1 cellular context compared by ENCODE assay signal in genomic region chr11:71545405-71545966, GRCh38.
TF ChIP-seq lines count a peak whose summit lies in the region.

No MANE protein-coding gene starts in this region.

TF ChIP-seq in HepG2, 621 proteins besides CTCF, POLR2A, EP300 and RAD21 (continues in another document):
- TF ChIP-seq HNF4A (CRISPR knock-in tag; IDR thresholded peaks at IDR 0.05) (peak; percentile 29; the same call in 1 of the 2 replicates), ZNF281 (CRISPR knock-in tag; IDR thresholded peaks at IDR 0.05; ENCODE audit: borderline replicate concordance) (0 out of 2 replicates have a peak, but pooled peaks have one; percentile 20), MTA1 (CRISPR knock-in tag; IDR thresholded peaks at IDR 0.05; ENCODE audit: borderline replicate concordance) (0 out of 2 replicates have a peak, but pooled peaks have one; percentile 45), TBX2 (CRISPR knock-in tag; IDR thresholded peaks at IDR 0.05; ENCODE audit: borderline replicate concordance) (peak; percentile 20; the same call in 1 of the 2 replicates), NRL (CRISPR knock-in tag; IDR thresholded peaks at IDR 0.05; ENCODE audit: borderline replicate concordance) (peak; percentile 62), CEBPB (IDR thresholded peaks at IDR 0.05; ENCODE audit: borderline replicate concordance, low read depth, low read length) (no peak), ZNF569 (CRISPR knock-in tag; IDR thresholded peaks at IDR 0.05; ENCODE audit: borderline replicate concordance) (no peak), ZMYM4 (CRISPR knock-in tag; IDR thresholded peaks at IDR 0.05) (peak; percentile 50; the same call in 1 of the 2 replicates), MEF2D (CRISPR knock-in tag; IDR thresholded peaks at IDR 0.05) (no peak), TFDP2 (CRISPR knock-in tag; IDR thresholded peaks at IDR 0.05) (peak; percentile 17; the same call in 1 of the 2 replicates), RARA (CRISPR knock-in tag; IDR thresholded peaks at IDR 0.05) (peak; percentile 41), THAP8 (CRISPR knock-in tag; IDR thresholded peaks at IDR 0.05; ENCODE audit: borderline replicate concordance) (no peak), ZNF687 (CRISPR knock-in tag; IDR thresholded peaks at IDR 0.05) (peak; percentile 58), ZNF280B (CRISPR knock-in tag; IDR thresholded peaks at IDR 0.05; ENCODE audit: borderline replicate concordance) (0 out of 2 replicates have a peak, but pooled peaks have one; percentile 31), POGZ (CRISPR knock-in tag; IDR thresholded peaks at IDR 0.05) (0 out of 2 replicates have a peak, but pooled peaks have one; percentile 18), SALL1 (CRISPR knock-in tag; IDR thresholded peaks at IDR 0.05) (peak; percentile 24; the same call in 1 of the 2 replicates), HDAC2 (CRISPR knock-in tag; IDR thresholded peaks at IDR 0.05) (0 out of 2 replicates have a peak, but pooled peaks have one; percentile 45), CREM (IDR thresholded peaks at IDR 0.05) (no peak), CREM (CRISPR knock-in tag; IDR thresholded peaks at IDR 0.05) (no peak), FOXA3 (CRISPR knock-in tag; IDR thresholded peaks at IDR 0.05) (peak; percentile 9; the same call in 1 of the 2 replicates), ZFP36L1 (CRISPR knock-in tag; IDR thresholded peaks at IDR 0.05) (no peak), ELF3 (CRISPR knock-in tag; IDR thresholded peaks at IDR 0.05) (0 out of 2 replicates have a peak, but pooled peaks have one; percentile 31), ETV6 (CRISPR knock-in tag; conservative IDR thresholded peaks at IDR 0.05) (no peak), ZNF276 (CRISPR knock-in tag; IDR thresholded peaks at IDR 0.05; ENCODE audit: low read depth) (no peak)
- TF ChIP-seq, protein P1, sequence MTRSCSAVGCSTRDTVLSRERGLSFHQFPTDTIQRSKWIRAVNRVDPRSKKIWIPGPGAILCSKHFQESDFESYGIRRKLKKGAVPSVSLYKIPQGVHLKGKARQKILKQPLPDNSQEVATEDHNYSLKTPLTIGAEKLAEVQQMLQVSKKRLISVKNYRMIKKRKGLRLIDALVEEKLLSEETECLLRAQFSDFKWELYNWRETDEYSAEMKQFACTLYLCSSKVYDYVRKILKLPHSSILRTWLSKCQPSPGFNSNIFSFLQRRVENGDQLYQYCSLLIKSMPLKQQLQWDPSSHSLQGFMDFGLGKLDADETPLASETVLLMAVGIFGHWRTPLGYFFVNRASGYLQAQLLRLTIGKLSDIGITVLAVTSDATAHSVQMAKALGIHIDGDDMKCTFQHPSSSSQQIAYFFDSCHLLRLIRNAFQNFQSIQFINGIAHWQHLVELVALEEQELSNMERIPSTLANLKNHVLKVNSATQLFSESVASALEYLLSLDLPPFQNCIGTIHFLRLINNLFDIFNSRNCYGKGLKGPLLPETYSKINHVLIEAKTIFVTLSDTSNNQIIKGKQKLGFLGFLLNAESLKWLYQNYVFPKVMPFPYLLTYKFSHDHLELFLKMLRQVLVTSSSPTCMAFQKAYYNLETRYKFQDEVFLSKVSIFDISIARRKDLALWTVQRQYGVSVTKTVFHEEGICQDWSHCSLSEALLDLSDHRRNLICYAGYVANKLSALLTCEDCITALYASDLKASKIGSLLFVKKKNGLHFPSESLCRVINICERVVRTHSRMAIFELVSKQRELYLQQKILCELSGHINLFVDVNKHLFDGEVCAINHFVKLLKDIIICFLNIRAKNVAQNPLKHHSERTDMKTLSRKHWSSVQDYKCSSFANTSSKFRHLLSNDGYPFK (CRISPR knock-in tag; IDR thresholded peaks at IDR 0.05; ENCODE audit: borderline replicate concordance), result no peak
- TF ChIP-seq, protein P2, sequence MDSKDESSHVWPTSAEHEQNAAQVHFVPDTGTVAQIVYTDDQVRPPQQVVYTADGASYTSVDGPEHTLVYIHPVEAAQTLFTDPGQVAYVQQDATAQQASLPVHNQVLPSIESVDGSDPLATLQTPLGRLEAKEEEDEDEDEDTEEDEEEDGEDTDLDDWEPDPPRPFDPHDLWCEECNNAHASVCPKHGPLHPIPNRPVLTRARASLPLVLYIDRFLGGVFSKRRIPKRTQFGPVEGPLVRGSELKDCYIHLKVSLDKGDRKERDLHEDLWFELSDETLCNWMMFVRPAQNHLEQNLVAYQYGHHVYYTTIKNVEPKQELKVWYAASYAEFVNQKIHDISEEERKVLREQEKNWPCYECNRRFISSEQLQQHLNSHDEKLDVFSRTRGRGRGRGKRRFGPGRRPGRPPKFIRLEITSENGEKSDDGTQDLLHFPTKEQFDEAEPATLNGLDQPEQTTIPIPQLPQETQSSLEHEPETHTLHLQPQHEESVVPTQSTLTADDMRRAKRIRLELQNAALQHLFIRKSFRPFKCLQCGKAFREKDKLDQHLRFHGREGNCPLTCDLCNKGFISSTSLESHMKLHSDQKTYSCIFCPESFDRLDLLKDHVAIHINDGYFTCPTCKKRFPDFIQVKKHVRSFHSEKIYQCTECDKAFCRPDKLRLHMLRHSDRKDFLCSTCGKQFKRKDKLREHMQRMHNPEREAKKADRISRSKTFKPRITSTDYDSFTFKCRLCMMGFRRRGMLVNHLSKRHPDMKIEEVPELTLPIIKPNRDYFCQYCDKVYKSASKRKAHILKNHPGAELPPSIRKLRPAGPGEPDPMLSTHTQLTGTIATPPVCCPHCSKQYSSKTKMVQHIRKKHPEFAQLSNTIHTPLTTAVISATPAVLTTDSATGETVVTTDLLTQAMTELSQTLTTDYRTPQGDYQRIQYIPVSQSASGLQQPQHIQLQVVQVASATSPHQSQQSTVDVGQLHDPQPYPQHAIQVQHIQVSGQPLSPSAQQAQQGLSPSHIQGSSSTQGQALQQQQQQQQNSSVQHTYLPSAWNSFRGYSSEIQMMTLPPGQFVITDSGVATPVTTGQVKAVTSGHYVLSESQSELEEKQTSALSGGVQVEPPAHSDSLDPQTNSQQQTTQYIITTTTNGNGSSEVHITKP (CRISPR knock-in tag; IDR thresholded peaks at IDR 0.05; ENCODE audit: low read depth), result 0 out of 2 replicates have a peak, but pooled peaks have one; percentile 6
- TF ChIP-seq, protein P3, sequence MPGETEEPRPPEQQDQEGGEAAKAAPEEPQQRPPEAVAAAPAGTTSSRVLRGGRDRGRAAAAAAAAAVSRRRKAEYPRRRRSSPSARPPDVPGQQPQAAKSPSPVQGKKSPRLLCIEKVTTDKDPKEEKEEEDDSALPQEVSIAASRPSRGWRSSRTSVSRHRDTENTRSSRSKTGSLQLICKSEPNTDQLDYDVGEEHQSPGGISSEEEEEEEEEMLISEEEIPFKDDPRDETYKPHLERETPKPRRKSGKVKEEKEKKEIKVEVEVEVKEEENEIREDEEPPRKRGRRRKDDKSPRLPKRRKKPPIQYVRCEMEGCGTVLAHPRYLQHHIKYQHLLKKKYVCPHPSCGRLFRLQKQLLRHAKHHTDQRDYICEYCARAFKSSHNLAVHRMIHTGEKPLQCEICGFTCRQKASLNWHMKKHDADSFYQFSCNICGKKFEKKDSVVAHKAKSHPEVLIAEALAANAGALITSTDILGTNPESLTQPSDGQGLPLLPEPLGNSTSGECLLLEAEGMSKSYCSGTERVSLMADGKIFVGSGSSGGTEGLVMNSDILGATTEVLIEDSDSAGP (CRISPR knock-in tag; IDR thresholded peaks at IDR 0.05; ENCODE audit: borderline replicate concordance), result 0 out of 2 replicates have a peak, but pooled peaks have one; percentile 5
